Comparison of ENCODE assay signal across 30 cellular contexts in genomic region chr10:4434536-4435071, GRCh38.
"Had no signal": no experiment of that assay in that cellular context is flagged by ENCODE, and none has a peak within 500 bp of the region (broad histone marks: within the 10 kb centered on the region; RNA-seq: fewer than 3 reads in every experiment).

No MANE protein-coding gene starts in this region.

- ATAC-seq: activated T-cell treated with anti-CD3 and anti-CD28 coated beads, Interleukin-2, amount 50 U/mL, for 72 hours; activated T-helper 17 cell treated with anti-CD3 and anti-CD28 coated beads, Interleukin-2, amount 50 U/mL, for 72 hours; body of pancreas; PC-3; WTC11 had no signal

- DNase-seq: activated CD4-positive, alpha-beta memory T cell treated with anti-CD3 and anti-CD28 coated beads, Interleukin-2, amount 10 ng/mL, durations not matched to agents 7 days and 5 days; activated CD4-positive, alpha-beta T cell treated with anti-CD3 and anti-CD28 coated beads for 1 hour; activated CD4-positive, alpha-beta T cell treated with anti-CD3 and anti-CD28 coated beads for 48 hours; activated gamma-delta T cell; activated naive CD4-positive, alpha-beta T cell treated with Interleukin-2 at 50 U/mL for 16 hours; activated naive CD8-positive, alpha-beta T cell treated with anti-CD3 and anti-CD28 coated beads, Interleukin-2, amount 10 ng/mL, durations not matched to agents 7 days and 5 days; activated T-cell treated with anti-CD3 and anti-CD28 coated beads, Interleukin-2, amount 50 U/mL, for 1 hour; activated T-cell treated with anti-CD3 and anti-CD28 coated beads, Interleukin-2, amount 50 U/mL, for 72 hours; adrenal gland; body of pancreas; Karpas-422; KBM-7; NCI-H1105; NCI-H1436; NCI-H1694; NCI-H1930; NCI-H2081 treated with DMSO at 0.1 percent for 48 hours; NCI-H345; NCI-H524 treated with DMSO at 0.1 percent for 48 hours; PC-3; Peyer's patch; RPMI8226; SHP77 treated with DMSO at 0.1 percent for 48 hours; SK-N-SH had no signal

- H3K27me3 Mint-ChIP-seq: activated CD4-positive, alpha-beta memory T cell treated with anti-CD3 and anti-CD28 coated beads, Interleukin-2, amount 10 ng/mL, durations not matched to agents 7 days and 5 days; activated naive CD4-positive, alpha-beta T cell treated with anti-CD3 and anti-CD28 coated beads, Interleukin-2, amount 50 U/mL, for 24 hours; activated T-helper 17 cell treated with anti-CD3 and anti-CD28 coated beads, Interleukin-2, amount 50 U/mL, for 72 hours had no signal

- H3K4me3 Mint-ChIP-seq: activated CD4-positive, alpha-beta memory T cell treated with anti-CD3 and anti-CD28 coated beads, Interleukin-2, amount 10 ng/mL, durations not matched to agents 7 days and 5 days; activated naive CD4-positive, alpha-beta T cell treated with anti-CD3 and anti-CD28 coated beads, Interleukin-2, amount 50 U/mL, for 24 hours; activated naive CD8-positive, alpha-beta T cell treated with anti-CD3 and anti-CD28 coated beads, Interleukin-2, amount 10 ng/mL, durations not matched to agents 7 days and 5 days; activated T-cell treated with anti-CD3 and anti-CD28 coated beads, Interleukin-2, amount 50 U/mL, for 72 hours; activated T-helper 17 cell treated with anti-CD3 and anti-CD28 coated beads, Interleukin-2, amount 50 U/mL, for 72 hours; T-helper 1 cell treated with Interleukin-12 subunit alpha and Interleukin-12 subunit beta and Interleukin-4 antibody, amounts not matched to agents 30 μg/mL and 1 μg/mL, for 36 hours; T-helper 2 cell treated with Interferon-gamma antibody and Interleukin-4, amounts not matched to agents 5 μg/mL and 100 μg/mL, for 36 hours; WTC11 had no signal

- H3K4me1 Mint-ChIP-seq: activated CD4-positive, alpha-beta memory T cell treated with anti-CD3 and anti-CD28 coated beads, Interleukin-2, amount 10 ng/mL, durations not matched to agents 7 days and 5 days; activated naive CD4-positive, alpha-beta T cell treated with anti-CD3 and anti-CD28 coated beads, Interleukin-2, amount 50 U/mL, for 24 hours; activated naive CD8-positive, alpha-beta T cell treated with anti-CD3 and anti-CD28 coated beads, Interleukin-2, amount 10 ng/mL, durations not matched to agents 7 days and 5 days; activated T-helper 17 cell treated with anti-CD3 and anti-CD28 coated beads, Interleukin-2, amount 50 U/mL, for 72 hours; WTC11 had no signal

- H3K36me3 Mint-ChIP-seq: activated naive CD4-positive, alpha-beta T cell treated with anti-CD3 and anti-CD28 coated beads, Interleukin-2, amount 50 U/mL, for 24 hours; activated naive CD8-positive, alpha-beta T cell treated with anti-CD3 and anti-CD28 coated beads, Interleukin-2, amount 10 ng/mL, durations not matched to agents 7 days and 5 days; WTC11 had no signal

- FAIRE-seq: astrocyte had no signal

- H3K27ac Mint-ChIP-seq: activated CD4-positive, alpha-beta memory T cell treated with anti-CD3 and anti-CD28 coated beads, Interleukin-2, amount 10 ng/mL, durations not matched to agents 7 days and 5 days; activated naive CD4-positive, alpha-beta T cell treated with anti-CD3 and anti-CD28 coated beads, Interleukin-2, amount 50 U/mL, for 24 hours; activated naive CD8-positive, alpha-beta T cell treated with anti-CD3 and anti-CD28 coated beads, Interleukin-2, amount 10 ng/mL, durations not matched to agents 7 days and 5 days; activated T-cell treated with anti-CD3 and anti-CD28 coated beads, Interleukin-2, amount 50 U/mL, for 72 hours; activated T-helper 17 cell treated with anti-CD3 and anti-CD28 coated beads, Interleukin-2, amount 50 U/mL, for 72 hours; T-helper 1 cell treated with Interleukin-12 subunit alpha and Interleukin-12 subunit beta and Interleukin-4 antibody, amounts not matched to agents 30 μg/mL and 1 μg/mL, for 36 hours; T-helper 2 cell treated with Interferon-gamma antibody and Interleukin-4, amounts not matched to agents 5 μg/mL and 100 μg/mL, for 36 hours; WTC11 had no signal

- H3K9me3 Mint-ChIP-seq: activated CD4-positive, alpha-beta memory T cell treated with anti-CD3 and anti-CD28 coated beads, Interleukin-2, amount 10 ng/mL, durations not matched to agents 7 days and 5 days; activated naive CD4-positive, alpha-beta T cell treated with anti-CD3 and anti-CD28 coated beads, Interleukin-2, amount 50 U/mL, for 24 hours; activated naive CD8-positive, alpha-beta T cell treated with anti-CD3 and anti-CD28 coated beads, Interleukin-2, amount 10 ng/mL, durations not matched to agents 7 days and 5 days; activated T-cell treated with anti-CD3 and anti-CD28 coated beads, Interleukin-2, amount 50 U/mL, for 72 hours; activated T-helper 17 cell treated with anti-CD3 and anti-CD28 coated beads, Interleukin-2, amount 50 U/mL, for 72 hours; T-helper 1 cell treated with Interleukin-12 subunit alpha and Interleukin-12 subunit beta and Interleukin-4 antibody, amounts not matched to agents 30 μg/mL and 1 μg/mL, for 36 hours; T-helper 2 cell treated with Interferon-gamma antibody and Interleukin-4, amounts not matched to agents 5 μg/mL and 100 μg/mL, for 36 hours; WTC11 had no signal
